ENCODE assay signal across 16 cellular contexts in the genomic region with DNA sequence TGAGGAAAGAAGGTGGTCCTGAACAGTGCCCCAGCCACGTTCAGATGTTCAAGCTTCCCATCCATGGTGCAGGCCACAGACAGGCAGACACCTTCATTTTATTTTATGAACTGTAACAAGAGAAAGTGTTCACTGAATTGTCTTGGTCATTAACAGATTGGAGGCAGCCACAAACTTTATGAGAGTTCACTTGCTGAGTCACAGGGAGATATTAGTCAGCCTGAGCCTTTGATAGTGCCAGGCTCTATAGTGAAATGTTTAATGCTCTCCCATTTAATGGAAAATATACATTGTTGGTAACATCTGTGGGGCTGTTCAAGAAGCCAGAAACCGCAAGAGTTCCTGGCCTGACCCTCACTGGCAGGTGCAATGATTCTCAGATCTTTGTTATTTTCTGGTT.
"Had no signal": no experiment of that assay in that cellular context is flagged by ENCODE, and none has a peak within 500 bp of the region (broad histone marks: within the 10 kb centered on the region; RNA-seq: fewer than 3 reads in every experiment).

No MANE protein-coding gene starts in this region.

- H3K9me3 Mint-ChIP-seq: activated T-helper 1 cell treated with anti-CD3 and anti-CD28 coated beads, Interleukin-12 subunit alpha, Interleukin-12 subunit beta, Interleukin-2, Interleukin-4 antibody, amounts not matched to agents 30 ng/mL and 10 ng/mL and 1 ng/mL, durations not matched to agents 14 hours and 24 hours and 36 hours; T-helper 1 cell treated with Interleukin-12 subunit alpha and Interleukin-12 subunit beta and Interleukin-4 antibody, amounts not matched to agents 30 μg/mL and 1 μg/mL, for 36 hours had no signal

- H3K36me3 ChIP-seq: adrenal gland, stomach, thoracic aorta had no signal

- H3K27ac Mint-ChIP-seq: activated T-helper 1 cell treated with anti-CD3 and anti-CD28 coated beads, Interleukin-12 subunit alpha, Interleukin-12 subunit beta, Interleukin-2, Interleukin-4 antibody, amounts not matched to agents 30 ng/mL and 10 ng/mL and 1 ng/mL, durations not matched to agents 14 hours and 24 hours and 36 hours; T-helper 1 cell treated with Interleukin-12 subunit alpha and Interleukin-12 subunit beta and Interleukin-4 antibody, amounts not matched to agents 30 μg/mL and 1 μg/mL, for 36 hours had no signal

- H3K4me3 Mint-ChIP-seq: activated T-helper 1 cell treated with anti-CD3 and anti-CD28 coated beads, Interleukin-12 subunit alpha, Interleukin-12 subunit beta, Interleukin-2, Interleukin-4 antibody, amounts not matched to agents 30 ng/mL and 10 ng/mL and 1 ng/mL, durations not matched to agents 14 hours and 24 hours and 36 hours; T-helper 1 cell treated with Interleukin-12 subunit alpha and Interleukin-12 subunit beta and Interleukin-4 antibody, amounts not matched to agents 30 μg/mL and 1 μg/mL, for 36 hours had no signal

- DNase-seq: activated CD4-positive, CD25-positive, alpha-beta regulatory T cell; activated CD8-positive, alpha-beta memory T cell treated with anti-CD3 and anti-CD28 coated beads, Interleukin-2, amount 50 U/mL, for 4 hours; activated naive CD4-positive, alpha-beta T cell treated with Interleukin-2 at 50 U/mL for 16 hours; adrenal gland; caudate nucleus; effector CD8-positive, alpha-beta T cell; kidney; stimulated activated CD4-positive, alpha-beta T cell treated with anti-CD3 and anti-CD28 coated beads, Interleukin-12 subunit alpha, Interleukin-12 subunit beta, amount 100 ng/mL, for 4 hours; stimulated activated CD4-positive, alpha-beta T cell treated with anti-CD3 and anti-CD28 coated beads, Interleukin-2, amount 100 ng/mL, for 48 hours; stimulated activated CD8-positive, alpha-beta memory T cell treated with anti-CD3 and anti-CD28 coated beads, Interleukin-4, amount 100 ng/mL, for 48 hours; stomach had no signal

- H3K9me3 ChIP-seq: adrenal gland, stomach, thoracic aorta had no signal

- H3K4me3 ChIP-seq: adrenal gland, coronary artery, hepatocyte, stomach, thoracic aorta had no signal

- H3K27me3 ChIP-seq: adrenal gland, hepatocyte, stomach had no signal

- FAIRE-seq: kidney had no signal
